ENCODE assay signal across 8 cellular contexts in genomic region chr17:57899391-57899790, GRCh38. TPM values are rescaled to one million over a fixed set of nuclear protein-coding genes. Genes with fewer than 3 reads are reported as not detected.
DNase-seq lines count a peak whose midpoint lies in the region; TF ChIP-seq lines count a peak whose summit lies in the region.

No MANE protein-coding gene starts in this region.

- H3K9me3 Mint-ChIP-seq in endothelial cell (ENCODE audit: unreplicated experiment), result no peaks in the 10 kb centered on the region
- no peaks in the 10 kb centered on the region for H3K9me3 Mint-ChIP-seq in neural crest cell

- H3K4me3 Mint-ChIP-seq in endothelial cell (ENCODE audit: unreplicated experiment) (no peak overlapping the region), neural crest cell (peak overlapping the region; percentile 39)

- DNase-seq in NB4 (ENCODE audit: low read depth) (peak; percentile 43), endothelial cell (ENCODE audit: low spot score) (no peak), neural crest cell (ENCODE audit: low read depth, low spot score) (no peak), HuH-7 (ENCODE audit: low spot score) (no peak), posterior vena cava (ENCODE audit: low spot score) (no peak), NCI-H510A (lab: John Stamatoyannopoulos, UW) (no peak)
- DNase-seq in activated T-cell treated with anti-CD3 and anti-CD28 coated beads, Interleukin-2, amount 50 U/mL, for 48 hours, result no peak

- TF ChIP-seq CTCF in NB4 (IDR thresholded peaks at IDR 0.05; ENCODE audit: low read depth, low read length), result no peak
- no peak for TF ChIP-seq CTCF in endothelial cell (IDR thresholded peaks at IDR 0.05; ENCODE audit: unreplicated experiment)
- TF ChIP-seq CTCF in neural crest cell (conservative IDR thresholded peaks at IDR 0.05), result no peak

- no peak overlapping the region for H2AFZ ChIP-seq in ACC112 (ENCODE audit: low read length, unreplicated experiment)

- H3K27me3 Mint-ChIP-seq in endothelial cell (ENCODE audit: unreplicated experiment), result peaks cover 13% of the 10 kb centered on the region
- H3K27me3 Mint-ChIP-seq in neural crest cell (ENCODE audit: low read depth), result no peaks in the 10 kb centered on the region

- intact Hi-C loops in posterior vena cava (cut with DNase I), result loop anchor here in 1 of 2 donors (10.0 kb wide), 1 partner anchor 55 kb away; the partner anchor contains the start of gene CUEDC1

- H3K36me3 Mint-ChIP-seq in endothelial cell (ENCODE audit: low read depth, unreplicated experiment), result no peaks in the 10 kb centered on the region
- H3K36me3 Mint-ChIP-seq in neural crest cell (ENCODE audit: low read depth), result no peaks in the 10 kb centered on the region

- 0 out of 2 replicates have a peak overlapping the region, but pooled peaks have one; percentile 0 for H3K27ac ChIP-seq in ACC112 (ENCODE audit: low read depth, low read length)

- H3K4me1 Mint-ChIP-seq in endothelial cell (ENCODE audit: unreplicated experiment), result peaks cover 37% of the 10 kb centered on the region
- H3K4me1 Mint-ChIP-seq in neural crest cell, result peaks cover 82% of the 10 kb centered on the region

- TF ChIP-seq POLR2A in NB4 (IDR thresholded peaks at IDR 0.05; ENCODE audit: extremely low read depth, insufficient read length), result no peak

- no peaks in the 10 kb centered on the region for H3K36me3 ChIP-seq in ACC112 (ENCODE audit: insufficient read depth, low read length)

- H3K27me3 ChIP-seq in ACC112 (ENCODE audit: insufficient read depth, low read length), result no peaks in the 10 kb centered on the region

- H3K79me2 ChIP-seq in ACC112 (ENCODE audit: control insufficient read depth, insufficient read depth, low read length, unreplicated experiment), result peaks cover 26% of the 10 kb centered on the region

- H3K27ac Mint-ChIP-seq in endothelial cell (ENCODE audit: unreplicated experiment) (peak overlapping the region; percentile 34), neural crest cell (ENCODE audit: unreplicated experiment) (peak overlapping the region; percentile 69)

- no peak overlapping the region for H3K4me3 ChIP-seq in ACC112 (ENCODE audit: low read depth, low read length)
- no peak overlapping the region for H3K4me3 ChIP-seq in NB4 (ENCODE audit: low read depth, low read length)

- peaks cover 43% of the 10 kb centered on the region for H3K4me1 ChIP-seq in ACC112 (ENCODE audit: control insufficient read depth, insufficient read depth, low read length, unreplicated experiment)

RNA-seq across cellular contexts. Expression of gene MRPS23, which starts 49.5 kb away (rescaled TPM):
- total RNA-seq in endothelial cell (ENCODE audit: unreplicated experiment) (39.3 TPM), neural crest cell (50.0 and 63.0 TPM in 2 replicates), posterior vena cava (10 to 100 TPM; 25.2 to 26.5 TPM)

RNA-seq across cellular contexts. Expression of gene CUEDC1, which starts 55.8 kb away (rescaled TPM):
- total RNA-seq in endothelial cell (ENCODE audit: unreplicated experiment) (13.3 TPM), neural crest cell (73.7 and 86.9 TPM in 2 replicates), posterior vena cava (10 to 100 TPM; 42.3 to 43.6 TPM)
